Comparison of ENCODE assay signal across 8 cellular contexts in genomic region chr1:120723715-120724402, GRCh38. TPM values are rescaled to one million over a fixed set of nuclear protein-coding genes. Genes with fewer than 3 reads are reported as not detected.
DNase-seq lines count a peak whose midpoint lies in the region; ATAC-seq and TF ChIP-seq lines count a peak whose summit lies in the region.
"Not testable (repeated sequence)": the region's sequence is repeated elsewhere in the genome, so short reads cannot be mapped to it uniquely, and the experiment has no call there.

Gene NBPF26, plus strand, starts transcription at chr1:120723945.

- peak within 1 kb of the TSS; percentile 61 for H3K4me3 Mint-ChIP-seq in Calu3 (ENCODE audit: low read depth, unreplicated experiment)

- DNase-seq in Calu3 (peak; percentile 76), KBM-7 (peak; percentile 85), SW480 (ENCODE audit: low spot score) (peak; percentile 67), activated T-helper 1 cell treated with Interleukin-2 at 50 U/mL for 16 hours (ENCODE audit: low read depth) (peak; percentile 57), left lung (peak; percentile 87 to 95), sciatic nerve (ENCODE audit: low spot score) (peak; percentile 87)
- DNase-seq in effector CD8-positive, alpha-beta T cell (lab: John Stamatoyannopoulos, UW), result peak; percentile 46

- TF ChIP-seq CTCF in Calu3 (IDR thresholded peaks at IDR 0.05; ENCODE audit: unreplicated experiment); left lung (IDR thresholded peaks at IDR 0.05): not testable (repeated sequence)

- in situ Hi-C loops in KBM-7 (cut with MboI; ENCODE audit: low pct_unique_long_range_greater_than_20kb, low sequenced_read_pairs), result not testable (repeated sequence)

- H3K9me3 ChIP-seq in left lung; stomach smooth muscle (ENCODE audit: control insufficient read depth in 2 of 2, low read length in 2 of 2): not testable (repeated sequence)

- H3K4me1 Mint-ChIP-seq in Calu3 (ENCODE audit: low read depth, unreplicated experiment), result not testable (repeated sequence)

- peak; percentile 99 for ATAC-seq in left lung
- ATAC-seq in sciatic nerve, result peak; percentile 94

- H3K27ac Mint-ChIP-seq in Calu3 (ENCODE audit: unreplicated experiment), result not testable (repeated sequence)

- peak within 1 kb of the TSS in 1 of 2 donors; percentile 36 for H3K9ac ChIP-seq in stomach smooth muscle (ENCODE audit: low read length in 2 of 2)

- not testable (repeated sequence) for H3K36me3 ChIP-seq in left lung; stomach smooth muscle (ENCODE audit: control insufficient read depth in 2 of 2, insufficient read depth in 2 of 2, low read length in 2 of 2)

- not testable (repeated sequence) for BruUV-seq in Calu3 (replicated peaks; lab: Mats Ljungman, UMichigan)

- H3K27ac ChIP-seq in left lung (peak within 1 kb of the TSS; percentile 78), stomach smooth muscle (ENCODE audit: low read length) (peak within 1 kb of the TSS; percentile 11)

- not testable (repeated sequence) for H3K27me3 Mint-ChIP-seq in Calu3 (ENCODE audit: unreplicated experiment)

- not testable (repeated sequence) for H3K4me1 ChIP-seq in left lung; stomach smooth muscle (ENCODE audit: control insufficient read depth, insufficient read depth, low read length)

- intact Hi-C loops in Calu3 (cut with micrococcal nuclease; ENCODE audit: unreplicated experiment); left lung (cut with DNase I); sciatic nerve (cut with DNase I): not testable (repeated sequence)

- CTCF ChIA-PET in Calu3 (lab: Charles Lee), result not testable (repeated sequence)

- H3K36me3 Mint-ChIP-seq in Calu3 (ENCODE audit: insufficient read depth, unreplicated experiment), result not testable (repeated sequence)

- H3K9me3 Mint-ChIP-seq in Calu3 (ENCODE audit: low read depth, unreplicated experiment), result not testable (repeated sequence)

- H3K27me3 ChIP-seq in left lung; stomach smooth muscle (ENCODE audit: control insufficient read depth in 1 of 2, insufficient read depth in 2 of 2, low read length in 2 of 2): not testable (repeated sequence)

- H3K4me3 ChIP-seq in left lung, result peak within 1 kb of the TSS; percentile 59 to 61
- H3K4me3 ChIP-seq in stomach smooth muscle (ENCODE audit: low read length in 2 of 2), result peak within 1 kb of the TSS in 1 of 2 donors; percentile 74

RNA-seq across cellular contexts. Expression of gene NBPF26, which starts in this region (rescaled TPM):
- total RNA-seq in Calu3 (2022) (16.4 and 17.3 TPM in 2 replicates), left lung (10 to 100 TPM; 28.1 to 34.0 TPM), sciatic nerve (59.3 TPM)
